ENCODE assay signal across 9 cellular contexts in the genomic region with DNA sequence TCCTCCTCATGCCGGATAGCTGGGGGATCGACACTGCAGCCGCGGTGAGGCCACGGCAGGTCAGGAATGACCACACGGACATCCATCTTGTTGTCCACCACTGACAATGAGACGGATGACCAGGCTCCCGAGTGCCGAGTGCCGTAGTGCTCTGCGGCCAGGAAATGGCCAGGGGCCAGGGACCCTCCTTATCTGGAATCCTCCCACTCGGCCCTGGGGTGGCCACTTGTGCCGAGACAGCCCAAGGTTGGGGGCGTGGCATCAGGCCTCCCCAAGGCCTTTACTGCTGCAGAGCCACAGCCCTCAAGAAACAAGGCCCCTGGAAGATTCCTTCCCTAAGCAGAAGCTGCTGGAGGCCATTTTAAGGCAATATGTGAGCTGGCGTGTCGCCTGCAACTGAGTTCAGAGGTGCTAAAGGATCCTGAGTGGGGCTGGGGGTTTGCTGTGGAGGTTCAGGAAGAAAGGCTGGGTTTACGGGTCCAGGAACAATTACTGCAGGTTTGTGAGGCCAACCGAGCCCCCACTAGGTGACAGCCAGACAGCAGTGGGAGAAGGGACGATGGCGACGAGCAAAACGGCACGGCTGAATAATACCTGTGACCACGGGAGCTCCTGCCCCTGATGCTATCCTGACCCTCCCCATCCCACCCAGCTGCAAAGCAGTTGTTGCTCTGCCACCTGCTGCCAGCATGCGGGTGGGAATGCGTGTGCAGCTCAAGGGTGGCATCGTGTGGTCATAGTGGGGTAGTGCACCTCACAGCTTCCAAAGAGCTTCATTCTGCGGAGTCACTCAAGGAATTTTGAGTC. TPM values are rescaled to one million over a fixed set of nuclear protein-coding genes. Genes with fewer than 3 reads are reported as not detected.
A peak's percentile ranks its signal among the peaks of the same experiment; 100 is the strongest.
DNase-seq lines count a peak whose midpoint lies in the region; ATAC-seq and TF ChIP-seq lines count a peak whose summit lies in the region.
"Had no signal": no experiment of that assay in that cellular context is flagged by ENCODE, and none has a peak within 500 bp of the region (broad histone marks: within the 10 kb centered on the region; RNA-seq: fewer than 3 reads in every experiment).

No MANE protein-coding gene starts in this region.

- no peak overlapping the region for H2BK12ac ChIP-seq in mesenchymal stem cell (ENCODE audit: low read length in 2 of 2)

- H3K9ac ChIP-seq in mesenchymal stem cell (ENCODE audit: low read length): no peak overlapping the region

- H3K4me1 Mint-ChIP-seq in activated CD8-positive, alpha-beta T cell treated with anti-CD3 and anti-CD28 coated beads for 36 hours (ENCODE audit: low read depth): no peaks in the 10 kb centered on the region

- H2BK15ac ChIP-seq in mesenchymal stem cell (ENCODE audit: low read depth, poor library complexity, severe bottlenecking): no peak overlapping the region

- no peak overlapping the region for H2BK5ac ChIP-seq in mesenchymal stem cell (ENCODE audit: low read depth, low read length, poor library complexity, severe bottlenecking)

- no peak overlapping the region for H4K8ac ChIP-seq in mesenchymal stem cell (ENCODE audit: low read length)

- H3K36me3 Mint-ChIP-seq in activated CD8-positive, alpha-beta T cell treated with anti-CD3 and anti-CD28 coated beads for 36 hours (ENCODE audit: low read depth): no peaks in the 10 kb centered on the region

- H2AK5ac ChIP-seq in mesenchymal stem cell (ENCODE audit: low read length, severe bottlenecking): no peak overlapping the region

- POLR2A ChIA-PET in activated CD8-positive, alpha-beta T cell treated with anti-CD3 and anti-CD28 coated beads for 36 hours (lab: Charles Lee): no interaction called here

- no peaks in the 10 kb centered on the region for H3K79me1 ChIP-seq in mesenchymal stem cell (replicated peaks; ENCODE audit: low read length, poor library complexity, severe bottlenecking)

- TF ChIP-seq CTCF in activated CD8-positive, alpha-beta T cell treated with anti-CD3 and anti-CD28 coated beads for 36 hours (IDR thresholded peaks at IDR 0.05): peak; percentile 96

- no peak overlapping the region for H3K23ac ChIP-seq in mesenchymal stem cell (ENCODE audit: low read length in 2 of 2)

- no peaks in the 10 kb centered on the region for H3K9me3 Mint-ChIP-seq in activated CD8-positive, alpha-beta T cell treated with anti-CD3 and anti-CD28 coated beads for 36 hours

- peak; percentile 78 for ATAC-seq in HG03354 (IDR thresholded peaks at IDR 0.05; ENCODE audit: poor library complexity, severe bottlenecking, unreplicated experiment)
- ATAC-seq in activated CD8-positive, alpha-beta T cell treated with anti-CD3 and anti-CD28 coated beads for 36 hours: peak; percentile 96

- H4K91ac ChIP-seq in mesenchymal stem cell (ENCODE audit: low read length): no peak overlapping the region

- H3K4ac ChIP-seq in mesenchymal stem cell (ENCODE audit: low read depth in 1 of 2, low read length in 2 of 2): no peak overlapping the region

- no peaks in the 10 kb centered on the region for H3K4me1 ChIP-seq in mesenchymal stem cell (ENCODE audit: control insufficient read depth, insufficient read depth, low read depth, low read length)

- H3K27ac Mint-ChIP-seq in activated CD8-positive, alpha-beta T cell treated with anti-CD3 and anti-CD28 coated beads for 36 hours: no peak overlapping the region

- H3K4me3 ChIP-seq in mesenchymal stem cell (ENCODE audit: insufficient read depth in 1 of 2, low read depth in 1 of 2, low read length in 2 of 2): no peak overlapping the region

- no peak overlapping the region for H2AFZ ChIP-seq in mesenchymal stem cell (ENCODE audit: low read depth, low read length)

- 44% methylated on average over 28 of the region's 28 CpGs for WGBS in mesenchymal stem cell

- no peak overlapping the region for H3K4me3 Mint-ChIP-seq in activated CD8-positive, alpha-beta T cell treated with anti-CD3 and anti-CD28 coated beads for 36 hours

- H3K9me3 ChIP-seq in mesenchymal stem cell (ENCODE audit: control insufficient read depth, low read length): no peaks in the 10 kb centered on the region

- CTCF ChIA-PET in activated CD8-positive, alpha-beta T cell treated with anti-CD3 and anti-CD28 coated beads for 36 hours (lab: Charles Lee): interaction anchor here (0.6 to 7.9 kb wide), 84 partner anchors 9 to 905 kb away, joined by 3 to 118 read pairs (median 4); a partner anchor contains a TSS

- H3K4me2 ChIP-seq in mesenchymal stem cell (ENCODE audit: low read length, poor library complexity, severe bottlenecking): no peak overlapping the region

- H3K18ac ChIP-seq in mesenchymal stem cell (ENCODE audit: low read depth in 1 of 2, low read length in 2 of 2): no peak overlapping the region

- peaks cover 9% of the 10 kb centered on the region for H3K27me3 Mint-ChIP-seq in activated CD8-positive, alpha-beta T cell treated with anti-CD3 and anti-CD28 coated beads for 36 hours

- H3K36me3 ChIP-seq in mesenchymal stem cell (ENCODE audit: control insufficient read depth in 1 of 2, insufficient read depth in 2 of 2, low read depth in 1 of 2, low read length in 2 of 2): no peaks in the 10 kb centered on the region

- H2BK120ac ChIP-seq in mesenchymal stem cell (ENCODE audit: low read depth, low read length): no peak overlapping the region

- H3K27ac ChIP-seq in mesenchymal stem cell (ENCODE audit: low read length, poor library complexity, severe bottlenecking): no peak overlapping the region

- peaks cover 69 to 87% of the 10 kb centered on the region in 2 experiments for H3K27me3 ChIP-seq in mesenchymal stem cell (ENCODE audit: control insufficient read depth in 1 of 2, insufficient read depth in 1 of 2, low read length in 2 of 2)

- intact Hi-C loops in activated CD8-positive, alpha-beta T cell treated with anti-CD3 and anti-CD28 coated beads for 36 hours (cut with micrococcal nuclease): loop anchor here (1.0 to 10.0 kb wide), 3 partner anchors 75 to 501 kb away; a partner anchor contains a TSS

- DNase-seq in NOMO-1 (lab: John Stamatoyannopoulos, UW; ENCODE audit: unreplicated experiment in 2 of 2) (peak; percentile 17 to 22), NOMO-1 treated with dmso at 0.1 percent for 144 hours (lab: John Stamatoyannopoulos, UW; ENCODE audit: unreplicated experiment) (no peak), NCI-H82 treated with DMSO at 0.1 percent for 48 hours (lab: John Stamatoyannopoulos, UW; ENCODE audit: unreplicated experiment) (peak; percentile 32), mesenchymal stem cell (peak; percentile 74)
- peak; percentile 74 for DNase-seq in activated CD8-positive, alpha-beta T cell treated with anti-CD3 and anti-CD28 coated beads for 36 hours
- DNase-seq in effector CD8-positive, alpha-beta T cell (lab: John Stamatoyannopoulos, UW): peak; percentile 34
- peak; percentile 29 to 34 for DNase-seq in stimulated activated CD8-positive, alpha-beta memory T cell treated with anti-CD3 and anti-CD28 coated beads, Interleukin-15, amount 100 ng/mL, for 4 hours (ENCODE audit: low read depth in 2 of 2)

- no peak overlapping the region for H3K14ac ChIP-seq in mesenchymal stem cell (ENCODE audit: low read length in 2 of 2)

RNA-seq across cellular contexts. Expression of a gene that starts 31.6 kb away (rescaled TPM):
- not detected for total RNA-seq in activated CD8-positive, alpha-beta T cell treated with anti-CD3 and anti-CD28 coated beads for 36 hours
- not detected for polyA plus RNA-seq in mesenchymal stem cell (2013, experiment 1 of 2)
- not detected for polyA plus RNA-seq in mesenchymal stem cell (2013, experiment 2 of 2)
- total RNA-seq: urinary bladder had no signal
